1 cellular context compared by ENCODE assay signal in genomic region chr1:27366411-27367159, GRCh38.
TF ChIP-seq lines count a peak whose summit lies in the region.

Gene MAP3K6, minus strand, starts transcription at chr1:27366961. Its CDS starts 364 bp downstream, at chr1:27366597.

TF ChIP-seq in H1, 55 proteins besides CTCF, POLR2A, EP300 and RAD21:
- no peak for TF ChIP-seq TCF12 (IDR thresholded peaks at IDR 0.05; ENCODE audit: low read depth, low read length)
- peak; percentile 74 for TF ChIP-seq E2F6 (IDR thresholded peaks at IDR 0.05)
- TF ChIP-seq CHD2 (IDR thresholded peaks at IDR 0.05; ENCODE audit: low read length) = no peak
- no peak for TF ChIP-seq TAF1 (IDR thresholded peaks at IDR 0.05; ENCODE audit: low read depth, low read length)
- no peak for TF ChIP-seq CREB1 (IDR thresholded peaks at IDR 0.05)
- TF ChIP-seq ATF2 (IDR thresholded peaks at IDR 0.05; ENCODE audit: low read length) = no peak
- no peak for TF ChIP-seq SUZ12 (IDR thresholded peaks at IDR 0.05; ENCODE audit: low read length)
- TF ChIP-seq, protein P1, sequence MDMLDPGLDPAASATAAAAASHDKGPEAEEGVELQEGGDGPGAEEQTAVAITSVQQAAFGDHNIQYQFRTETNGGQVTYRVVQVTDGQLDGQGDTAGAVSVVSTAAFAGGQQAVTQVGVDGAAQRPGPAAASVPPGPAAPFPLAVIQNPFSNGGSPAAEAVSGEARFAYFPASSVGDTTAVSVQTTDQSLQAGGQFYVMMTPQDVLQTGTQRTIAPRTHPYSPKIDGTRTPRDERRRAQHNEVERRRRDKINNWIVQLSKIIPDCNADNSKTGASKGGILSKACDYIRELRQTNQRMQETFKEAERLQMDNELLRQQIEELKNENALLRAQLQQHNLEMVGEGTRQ (IDR thresholded peaks at IDR 0.05; ENCODE audit: low read length) = no peak
- peak; percentile 26; the same call in 1 of the 2 replicates for TF ChIP-seq TEAD4 (IDR thresholded peaks at IDR 0.05; ENCODE audit: low read depth, low read length)
- TF ChIP-seq NRF1 (IDR thresholded peaks at IDR 0.05; ENCODE audit: low read depth, low read length) = no peak
- TF ChIP-seq TBP (IDR thresholded peaks at IDR 0.05; ENCODE audit: low read depth, low read length) = 0 out of 2 replicates have a peak, but pooled peaks have one; percentile 9
- no peak for TF ChIP-seq RXRA (IDR thresholded peaks at IDR 0.05; ENCODE audit: insufficient read depth, low read depth, low read length)
- peak; percentile 27; the same call in 1 of the 2 replicates for TF ChIP-seq BACH1 (IDR thresholded peaks at IDR 0.05; ENCODE audit: low read length)
- no peak for TF ChIP-seq NANOG (IDR thresholded peaks at IDR 0.05; ENCODE audit: insufficient read depth, low read depth, low read length, poor library complexity, severe bottlenecking)
- no peak for TF ChIP-seq ZNF274 (IDR thresholded peaks at IDR 0.05; ENCODE audit: borderline replicate concordance, extremely low read depth, low read length)
- no peak for TF ChIP-seq JUN (IDR thresholded peaks at IDR 0.05; ENCODE audit: low read depth, low read length)
- TF ChIP-seq CHD1 (IDR thresholded peaks at IDR 0.05; ENCODE audit: low read depth, low read length) = no peak
- TF ChIP-seq KDM5A (IDR thresholded peaks at IDR 0.05; ENCODE audit: low read length) = no peak
- no peak for TF ChIP-seq POLR2AphosphoS5 (IDR thresholded peaks at IDR 0.05; ENCODE audit: low read depth, low read length)
- no peak for TF ChIP-seq RFX5 (IDR thresholded peaks at IDR 0.05; ENCODE audit: borderline replicate concordance, low read depth, low read length)
- no peak for TF ChIP-seq GABPA (IDR thresholded peaks at IDR 0.05; ENCODE audit: borderline replicate concordance, insufficient read depth, low read length)
- TF ChIP-seq SP1 (IDR thresholded peaks at IDR 0.05; ENCODE audit: low read depth, low read length) = peak; percentile 91
- no peak for TF ChIP-seq SP2 (IDR thresholded peaks at IDR 0.05; ENCODE audit: low read length)
- peak; percentile 26 for TF ChIP-seq KDM4A (IDR thresholded peaks at IDR 0.05; ENCODE audit: low read depth, low read length, severe bottlenecking)
- TF ChIP-seq PHF8 (conservative IDR thresholded peaks at IDR 0.05; ENCODE audit: low read depth, low read length) = peak; percentile 18; the same call in 1 of the 2 replicates
- no peak for TF ChIP-seq TAF7 (optimal IDR thresholded peaks at IDR 0.05; ENCODE audit: borderline replicate concordance, low read depth, low read length)
- TF ChIP-seq SAP30 (IDR thresholded peaks at IDR 0.05; ENCODE audit: insufficient read depth, insufficient replicate concordance, low read length) = no peak
- no peak for TF ChIP-seq RBBP5 (IDR thresholded peaks at IDR 0.05; ENCODE audit: borderline replicate concordance, low read depth, low read length)
- TF ChIP-seq, protein P2, sequence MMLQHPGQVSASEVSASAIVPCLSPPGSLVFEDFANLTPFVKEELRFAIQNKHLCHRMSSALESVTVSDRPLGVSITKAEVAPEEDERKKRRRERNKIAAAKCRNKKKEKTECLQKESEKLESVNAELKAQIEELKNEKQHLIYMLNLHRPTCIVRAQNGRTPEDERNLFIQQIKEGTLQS (IDR thresholded peaks at IDR 0.05; ENCODE audit: insufficient read depth, low read depth, low read length) = no peak
- peak; percentile 59 for TF ChIP-seq ASH2L (IDR thresholded peaks at IDR 0.05; ENCODE audit: low read length)
- TF ChIP-seq SIN3A (conservative IDR thresholded peaks at IDR 0.05 in 1 of 2, IDR thresholded peaks at IDR 0.05 in 1 of 2; ENCODE audit: low read depth in 1 of 2, low read length in 2 of 2) = 0 out of 4 replicates have a peak, but pooled peaks have one; percentile 15 to 35
- no peak for TF ChIP-seq BCL11A (IDR thresholded peaks at IDR 0.05; ENCODE audit: low read depth in 2 of 2, low read length in 2 of 2)
- TF ChIP-seq HDAC2 (IDR thresholded peaks at IDR 0.05; ENCODE audit: borderline replicate concordance in 1 of 2, low read depth in 2 of 2, low read length in 2 of 2) = peak in 1 of 2 experiments; percentile 16; a peak in 1 of 4 replicates
